In the genomic region with DNA sequence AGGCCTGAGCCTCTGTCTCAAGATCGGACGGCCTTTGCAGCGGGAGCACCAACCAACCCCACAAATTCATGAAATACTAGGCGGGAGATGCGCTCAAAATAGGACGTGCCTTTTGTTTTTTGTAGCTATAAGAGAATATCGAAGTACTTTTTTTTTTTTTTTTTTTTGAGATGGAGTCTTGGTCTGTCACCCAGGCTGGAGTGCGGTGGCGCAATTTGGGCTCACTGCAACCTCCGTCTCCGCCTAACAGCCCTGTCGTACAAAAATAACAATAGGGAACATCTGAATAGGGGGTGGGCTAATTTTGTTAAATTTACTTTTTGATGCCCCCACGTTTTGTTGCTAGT, we compare ENCODE assay signal across 8 cellular contexts. TPM values are rescaled to one million over a fixed set of nuclear protein-coding genes. Genes with fewer than 3 reads are reported as not detected.
DNase-seq lines count a peak whose midpoint lies in the region; FAIRE-seq and TF ChIP-seq lines count a peak whose summit lies in the region.

No MANE protein-coding gene starts in this region.

- no peaks in the 10 kb centered on the region for H4K20me1 ChIP-seq in H9 (ENCODE audit: control insufficient read depth, insufficient read depth, insufficient read length)

- no peak overlapping the region for H3K14ac ChIP-seq in H9 (ENCODE audit: insufficient read depth, low read length)

- peak overlapping the region; percentile 29 to 87 (median 70) for H3K27ac Mint-ChIP-seq in CD4-positive, alpha-beta memory T cell
- peak overlapping the region in 2 of 3 experiments; percentile 32 to 79; a peak in 2 of 7 replicates for H3K27ac Mint-ChIP-seq in H9

- H3K56ac ChIP-seq in H9 (ENCODE audit: insufficient read length, low read depth, low read length), result no peak overlapping the region

- no peak overlapping the region for H2AK5ac ChIP-seq in H9 (ENCODE audit: insufficient read length, low read length)

- H3K18ac ChIP-seq in H9 (ENCODE audit: insufficient read length, low read depth, low read length), result no peak overlapping the region

- H3K9me3 Mint-ChIP-seq in CD4-positive, alpha-beta memory T cell, result no peaks in the 10 kb centered on the region
- peaks cover 3% of the 10 kb centered on the region in 2 experiments; a peak in 1 of 5 replicates for H3K9me3 Mint-ChIP-seq in H9

- intact Hi-C loops in CD4-positive, alpha-beta memory T cell (cut with micrococcal nuclease), result loop anchor here (2.0 to 5.0 kb wide), 5 partner anchors 36 to 854 kb away; a partner anchor contains a TSS

- H2BK120ac ChIP-seq in H9 (ENCODE audit: low read depth, low read length, poor library complexity, severe bottlenecking), result no peak overlapping the region

- no peak overlapping the region for H2BK20ac ChIP-seq in H9 (ENCODE audit: low read depth, low read length, poor library complexity, severe bottlenecking)

- H3K79me2 ChIP-seq in H9 (ENCODE audit: insufficient read depth, low read length), result no peaks in the 10 kb centered on the region

- peak overlapping the region; percentile 76 for H3K4me2 ChIP-seq in H9 (ENCODE audit: insufficient read depth, insufficient read length, low read length)

- H3K4ac ChIP-seq in H9 (ENCODE audit: low read depth, low read length), result no peak overlapping the region

- no peak overlapping the region for H4K91ac ChIP-seq in H9 (ENCODE audit: insufficient read length, low read depth, low read length)

- H3K4me1 ChIP-seq in CD4-positive, alpha-beta memory T cell (ENCODE audit: insufficient read depth, low read length), result peaks cover 30% of the 10 kb centered on the region
- peaks cover 26% of the 10 kb centered on the region for H3K4me1 ChIP-seq in H9 (ENCODE audit: insufficient read depth, low read length)

- H3K79me1 ChIP-seq in H9 (ENCODE audit: insufficient read depth, low read depth, low read length, poor library complexity, severe bottlenecking), result no peaks in the 10 kb centered on the region

- POLR2A ChIA-PET in CD4-positive, alpha-beta memory T cell (lab: Charles Lee; ENCODE audit: partially characterized antibody), result interaction anchor here (0.9 to 2.1 kb wide), 8 partner anchors 11 to 174 kb away, joined by 3 to 6 read pairs (median 3); a partner anchor contains a TSS

- H3K23me2 ChIP-seq in H9 (ENCODE audit: insufficient read length, low read depth, low read length, poor library complexity, severe bottlenecking), result peaks cover 8% of the 10 kb centered on the region

- peak overlapping the region; percentile 73 to 91 (median 85) for H3K4me3 Mint-ChIP-seq in CD4-positive, alpha-beta memory T cell
- peak overlapping the region; percentile 59 to 81 for H3K4me3 Mint-ChIP-seq in H9

- no peaks in the 10 kb centered on the region for H3K9me3 ChIP-seq in CD4-positive, alpha-beta memory T cell (ENCODE audit: control insufficient read depth in 1 of 2, low read length in 2 of 2)
- no peaks in the 10 kb centered on the region for H3K9me3 ChIP-seq in H9 (ENCODE audit: control insufficient read depth, low read depth, low read length)
- no peaks in the 10 kb centered on the region for H3K9me3 ChIP-seq in WERI-Rb-1 (ENCODE audit: severe bottlenecking)

- DNase-seq in CD4-positive, alpha-beta memory T cell, result no peak
- DNase-seq in H9, result no peak
- no peak for DNase-seq in WERI-Rb-1
- peak; percentile 24 for DNase-seq in superior temporal gyrus (ENCODE audit: extremely low spot score)
- DNase-seq in COR-L47 (lab: John Stamatoyannopoulos, UW), result no peak
- no peak for DNase-seq in mucosa of gallbladder (ENCODE audit: low spot score)
- no peak for DNase-seq in frontal cortex (ENCODE audit: low spot score in 2 of 2)

- no peak overlapping the region for H3T11ph ChIP-seq in H9 (ENCODE audit: low read length)

- WGBS in H9 (ENCODE audit: extremely low coverage, insufficient read length, low lambda C conversion rate), result no CpG with 5 or more reads among the region's 13 CpGs

- H3K36me3 Mint-ChIP-seq in CD4-positive, alpha-beta memory T cell, result peaks cover 0 to 4% of the 10 kb centered on the region in 2 donors
- no peaks in the 10 kb centered on the region; a peak in 2 of 7 replicates for H3K36me3 Mint-ChIP-seq in H9 (ENCODE audit: insufficient read depth in 1 of 3, low read depth in 3 of 3)

- CTCF ChIA-PET in CD4-positive, alpha-beta memory T cell (lab: Charles Lee; ENCODE audit: partially characterized antibody), result interaction anchor here (1.1 to 2.9 kb wide), 3 partner anchors 13 to 88 kb away, joined by 3 to 14 read pairs (median 6); no protein-coding TSS in a partner anchor

- H3K27me3 ChIP-seq in CD4-positive, alpha-beta memory T cell (ENCODE audit: insufficient read depth, low read length), result no peaks in the 10 kb centered on the region
- H3K27me3 ChIP-seq in H9 (ENCODE audit: insufficient read depth, low read length) (no peaks in the 10 kb centered on the region), WERI-Rb-1 (ENCODE audit: insufficient read depth, low read depth, severe bottlenecking) (no peaks in the 10 kb centered on the region)

- no peak overlapping the region for H3K23ac ChIP-seq in H9 (ENCODE audit: insufficient read length, low read depth, low read length)

- no peak overlapping the region for H2BK15ac ChIP-seq in H9 (ENCODE audit: low read depth, low read length)

- H2BK5ac ChIP-seq in H9 (ENCODE audit: insufficient read length, low read length), result no peak overlapping the region

- no peak for FAIRE-seq in frontal cortex (lab: Jason Lieb, UNC)

- H3K27ac ChIP-seq in CD4-positive, alpha-beta memory T cell (ENCODE audit: low read depth, low read length), result no peak overlapping the region
- no peak overlapping the region for H3K27ac ChIP-seq in H9 (ENCODE audit: insufficient read length, low read depth, low read length)
- H3K27ac ChIP-seq in WERI-Rb-1, result peak overlapping the region; percentile 95

- no peak overlapping the region for H2BK12ac ChIP-seq in H9 (ENCODE audit: insufficient read length, low read depth, low read length)

- H3K9ac ChIP-seq in H9 (ENCODE audit: extremely low read depth, insufficient read length, low read length), result no peak overlapping the region

- H2AFZ ChIP-seq in H9 (ENCODE audit: low read length), result no peak overlapping the region

- H3K27me3 Mint-ChIP-seq in CD4-positive, alpha-beta memory T cell, result peaks cover 0 to 3% of the 10 kb centered on the region in 2 donors
- no peaks in the 10 kb centered on the region; the same call in none of the 2 replicates for H3K27me3 Mint-ChIP-seq in H9 (ENCODE audit: low read depth)

- peak; percentile 11; the same call in 2 of the 3 replicates for TF ChIP-seq CTCF in H9 (conservative IDR thresholded peaks at IDR 0.05)
- no peak for TF ChIP-seq CTCF in WERI-Rb-1 (IDR thresholded peaks at IDR 0.05; ENCODE audit: low read depth, low read length)

- H4K8ac ChIP-seq in H9 (replicated peaks; ENCODE audit: insufficient read length, low read depth, low read length), result no peak overlapping the region

- H3K36me3 ChIP-seq in CD4-positive, alpha-beta memory T cell (ENCODE audit: insufficient read depth, low read length), result no peaks in the 10 kb centered on the region
- peaks cover 3% of the 10 kb centered on the region; the same call in 1 of the 2 replicates for H3K36me3 ChIP-seq in WERI-Rb-1

- peaks cover 25 to 45% (median 31%) of the 10 kb centered on the region in 4 donors for H3K4me1 Mint-ChIP-seq in CD4-positive, alpha-beta memory T cell
- peaks cover 38 to 80% of the 10 kb centered on the region in 2 experiments for H3K4me1 Mint-ChIP-seq in H9

- no peak overlapping the region for H4K5ac ChIP-seq in H9 (ENCODE audit: insufficient read length, low read depth, low read length)

- H3K4me3 ChIP-seq in CD4-positive, alpha-beta memory T cell (ENCODE audit: low read length in 2 of 2), result peak overlapping the region; percentile 7 to 61
- peak overlapping the region; percentile 82 for H3K4me3 ChIP-seq in WERI-Rb-1 (ENCODE audit: low read depth, low read length)
- H3K4me3 ChIP-seq in iPS-11a (ENCODE audit: low read depth, low read length), result peak overlapping the region; percentile 14

RNA-seq across cellular contexts. Expression of a gene that starts 5.9 kb away (rescaled TPM):
- 1 to 10 TPM; 5.2 to 5.4 TPM for total RNA-seq in CD4-positive, alpha-beta memory T cell
- 1 to 10 TPM; 7.3 to 8.4 TPM for polyA plus RNA-seq in CD4-positive, alpha-beta memory T cell
- total RNA-seq in H9 (2021), result 258 and 268 TPM in 2 replicates
- total RNA-seq in mucosa of gallbladder, result 108 TPM
- 1,551 TPM for total RNA-seq in frontal cortex

RNA-seq across cellular contexts. Expression of a gene that starts 44.7 kb away (rescaled TPM):
- total RNA-seq in CD4-positive, alpha-beta memory T cell, result 10 to 100 TPM; 11.9 to 13.7 TPM
- polyA plus RNA-seq in CD4-positive, alpha-beta memory T cell, result 1 to 10 TPM; 8.1 to 8.4 TPM
- total RNA-seq in H9 (2021) (48.7 and 50.2 TPM in 2 replicates), mucosa of gallbladder (20.9 TPM), frontal cortex (26.5 TPM)

Comparison
In these comparisons a context has a peak if more than half of its experiments do, and no peak if none do; other contexts are left out.
1. H3K4me3 ChIP-seq: peak in every context shown above with its lines; median percentile 82 in WERI-Rb-1; 34 in CD4-positive, alpha-beta memory T cell; 14 in iPS-11a.
2. RNA of a gene that starts 5.9 kb away (total RNA-seq): 1,551 TPM in frontal cortex (single experiment), 258 to 268 TPM in H9 and 108 TPM in mucosa of gallbladder (single experiment); 5.2 to 5.4 TPM in CD4-positive, alpha-beta memory T cell; every median in the first group is over 10 times any median in the second.